In the genomic region with DNA sequence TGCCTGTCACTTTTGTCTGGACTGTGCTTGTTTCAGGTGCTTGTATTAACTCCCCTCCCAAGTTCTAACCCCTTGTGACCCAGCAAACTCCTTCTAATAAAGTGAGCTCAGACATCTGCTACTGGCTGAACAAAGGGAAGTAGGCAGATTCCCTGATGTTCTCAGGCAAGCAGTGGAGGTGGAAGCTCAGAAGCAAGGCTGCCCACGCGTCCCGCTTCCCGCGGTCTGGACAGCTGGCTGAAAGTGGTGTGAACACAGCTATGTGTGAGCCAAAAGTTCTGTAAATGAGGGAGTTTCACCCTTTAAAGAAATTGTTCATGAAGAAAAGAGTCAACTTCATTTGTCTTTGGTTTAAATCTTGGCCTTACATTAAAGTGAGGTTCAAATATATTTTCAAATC, we compare ENCODE assay signal across 26 cellular contexts. TPM values are rescaled to one million over a fixed set of nuclear protein-coding genes. Genes with fewer than 3 reads are reported as not detected.
DNase-seq lines count a peak whose midpoint lies in the region; FAIRE-seq lines count a peak whose summit lies in the region.
"Had no signal": no experiment of that assay in that cellular context is flagged by ENCODE, and none has a peak within 500 bp of the region (broad histone marks: within the 10 kb centered on the region; RNA-seq: fewer than 3 reads in every experiment).

No MANE protein-coding gene starts in this region.

- no peak overlapping the region for H3K27ac Mint-ChIP-seq in activated CD4-positive, alpha-beta T cell treated with anti-CD3 and anti-CD28 coated beads, Interleukin-2, amount 10 ng/mL, durations not matched to agents 24 days and 14 days
- H3K27ac Mint-ChIP-seq: activated naive CD8-positive, alpha-beta T cell treated with anti-CD3 and anti-CD28 coated beads, Interleukin-2, amount 50 U/mL, for 24 hours; activated T-helper 2 cell treated with anti-CD3 and anti-CD28 coated beads, Interferon-gamma antibody, Interleukin-2, Interleukin-4, amounts not matched to agents 10 μg/mL and 5 μg/mL and 100 μg/mL, durations not matched to agents 14 hours and 24 hours and 36 hours; CD4-positive, alpha-beta memory T cell; nephron; stimulated activated naive B cell treated with anti-CD40 and anti-IgM and Interleukin-4, amounts not matched to agents 10 μg/mL and 1 μg/mL and 100 μg/mL, for 72 hours had no signal

- FAIRE-seq in frontal cortex (lab: Jason Lieb, UNC), result no peak
- FAIRE-seq: HepG2, kidney had no signal

- peak; percentile 49 for DNase-seq in activated CD4-positive, alpha-beta T cell treated with anti-CD3 and anti-CD28 coated beads, Interleukin-2, amount 10 ng/mL, durations not matched to agents 24 days and 14 days
- no peak for DNase-seq in activated CD4-positive, alpha-beta T cell treated with anti-CD3 and anti-CD28 coated beads for 4 hours
- DNase-seq in amniotic epithelial cell (ENCODE audit: low read depth) (peak; percentile 11), left kidney (ENCODE audit: low read depth, low spot score) (peak; percentile 38), activated gamma-delta T cell (lab: John Stamatoyannopoulos, UW) (no peak), GDM1 (lab: John Stamatoyannopoulos, UW) (no peak), frontal cortex (ENCODE audit: low spot score in 2 of 2) (no peak), DMS114 treated with DMSO at 0.1 percent for 48 hours (lab: John Stamatoyannopoulos, UW; ENCODE audit: unreplicated experiment) (no peak)
- DNase-seq: activated CD4-positive, alpha-beta T cell treated with anti-CD3 and anti-CD28 coated beads, Interleukin-2, amount 50 U/mL, for 48 hours; activated CD4-positive, CD25-positive, alpha-beta regulatory T cell; activated naive CD8-positive, alpha-beta T cell treated with anti-CD3 and anti-CD28 coated beads, Interleukin-2, amount 50 U/mL, for 24 hours; body of pancreas; CD4-positive, alpha-beta memory T cell; GOT3; kidney; NCI-H1105; NCI-H187 treated with DMSO at 0.1 percent for 48 hours; NCI-H2171 treated with DMSO at 0.1 percent for 48 hours; NCI-H524 treated with DMSO at 0.1 percent for 48 hours; right lobe of liver; SHP77 treated with DMSO at 0.1 percent for 48 hours; stimulated activated CD4-positive, alpha-beta T cell treated with anti-CD3 and anti-CD28 coated beads, Interleukin-4, amount 100 ng/mL, for 4 hours; stimulated activated naive B cell treated with anti-CD40 and anti-IgM and Interleukin-4, amounts not matched to agents 10 μg/mL and 1 μg/mL and 100 μg/mL, for 72 hours had no signal

- H3K9me3 Mint-ChIP-seq in activated CD4-positive, alpha-beta T cell treated with anti-CD3 and anti-CD28 coated beads, Interleukin-2, amount 10 ng/mL, durations not matched to agents 24 days and 14 days, result peaks cover 4% of the 10 kb centered on the region
- H3K9me3 Mint-ChIP-seq: activated T-helper 2 cell treated with anti-CD3 and anti-CD28 coated beads, Interferon-gamma antibody, Interleukin-2, Interleukin-4, amounts not matched to agents 10 μg/mL and 5 μg/mL and 100 μg/mL, durations not matched to agents 14 hours and 24 hours and 36 hours; stimulated activated naive B cell treated with anti-CD40 and anti-IgM and Interleukin-4, amounts not matched to agents 10 μg/mL and 1 μg/mL and 100 μg/mL, for 72 hours had no signal

- intact Hi-C loops in activated CD4-positive, alpha-beta T cell treated with anti-CD3 and anti-CD28 coated beads, Interleukin-2, amount 10 ng/mL, durations not matched to agents 24 days and 14 days (cut with micrococcal nuclease), result no loop called here

- H3K4me3 Mint-ChIP-seq in activated CD4-positive, alpha-beta T cell treated with anti-CD3 and anti-CD28 coated beads, Interleukin-2, amount 10 ng/mL, durations not matched to agents 24 days and 14 days, result no peak overlapping the region
- H3K4me3 Mint-ChIP-seq: activated naive CD8-positive, alpha-beta T cell treated with anti-CD3 and anti-CD28 coated beads, Interleukin-2, amount 50 U/mL, for 24 hours; CD4-positive, alpha-beta memory T cell; nephron; stimulated activated naive B cell treated with anti-CD40 and anti-IgM and Interleukin-4, amounts not matched to agents 10 μg/mL and 1 μg/mL and 100 μg/mL, for 72 hours had no signal

- no peaks in the 10 kb centered on the region for H3K36me3 Mint-ChIP-seq in activated CD4-positive, alpha-beta T cell treated with anti-CD3 and anti-CD28 coated beads, Interleukin-2, amount 10 ng/mL, durations not matched to agents 24 days and 14 days (ENCODE audit: low read depth)

- no peaks in the 10 kb centered on the region for H3K27me3 Mint-ChIP-seq in activated CD4-positive, alpha-beta T cell treated with anti-CD3 and anti-CD28 coated beads, Interleukin-2, amount 10 ng/mL, durations not matched to agents 24 days and 14 days
- H3K27me3 Mint-ChIP-seq: activated naive CD8-positive, alpha-beta T cell treated with anti-CD3 and anti-CD28 coated beads, Interleukin-2, amount 50 U/mL, for 24 hours; CD4-positive, alpha-beta memory T cell; stimulated activated naive B cell treated with anti-CD40 and anti-IgM and Interleukin-4, amounts not matched to agents 10 μg/mL and 1 μg/mL and 100 μg/mL, for 72 hours had no signal

- peaks cover 5% of the 10 kb centered on the region for H3K4me1 Mint-ChIP-seq in activated CD4-positive, alpha-beta T cell treated with anti-CD3 and anti-CD28 coated beads, Interleukin-2, amount 10 ng/mL, durations not matched to agents 24 days and 14 days

RNA-seq across cellular contexts. Expression of gene NAPG, which starts 40.0 kb away (rescaled TPM):
- 36.4 and 38.7 TPM in 2 replicates for total RNA-seq in activated CD4-positive, alpha-beta T cell treated with anti-CD3 and anti-CD28 coated beads, Interleukin-2, amount 10 ng/mL, durations not matched to agents 24 days and 14 days
- total RNA-seq in frontal cortex, result 107 TPM

Comparison
In these comparisons a context has a peak if more than half of its experiments do, and no peak if none do; other contexts are left out.
1. DNase-seq: peak in activated CD4-positive, alpha-beta T cell treated with anti-CD3 and anti-CD28 coated beads, Interleukin-2, amount 10 ng/mL, durations not matched to agents 24 days and 14 days (single experiment), amniotic epithelial cell (single experiment) and left kidney (single experiment); none in activated CD4-positive, alpha-beta T cell treated with anti-CD3 and anti-CD28 coated beads for 4 hours (0 of 2), activated gamma-delta T cell (single experiment), GDM1 (single experiment), frontal cortex (0 of 2) and DMS114 treated with DMSO at 0.1 percent for 48 hours (single experiment).